19 cellular contexts compared by ENCODE assay signal in genomic region chr5:135235002-135235401, GRCh38.
DNase-seq lines count a peak whose midpoint lies in the region; ATAC-seq and TF ChIP-seq lines count a peak whose summit lies in the region.
"Had no signal": no experiment of that assay in that cellular context is flagged by ENCODE, and none has a peak within 500 bp of the region (broad histone marks: within the 10 kb centered on the region; RNA-seq: fewer than 3 reads in every experiment).

No MANE protein-coding gene starts in this region.

- no peaks in the 10 kb centered on the region for H3K9me3 ChIP-seq in BLaER1
- H3K9me3 ChIP-seq in Panc1 (ENCODE audit: control insufficient read depth, insufficient read depth, low read depth, low read length) = no peaks in the 10 kb centered on the region

- intact Hi-C loops in Panc1 (cut with micrococcal nuclease; ENCODE audit: unreplicated experiment) = no loop called here
- intact Hi-C loops in sciatic nerve (cut with DNase I) = no loop called here

- peak; percentile 84 for TF ChIP-seq CTCF in Panc1 (IDR thresholded peaks at IDR 0.05)

- no peak overlapping the region for H3K9ac ChIP-seq in BLaER1

- in situ Hi-C loops in Panc1 (cut with HindIII; ENCODE audit: low pct_unique_long_range_greater_than_20kb, low sequenced_read_pairs) = no loop called here

- H3K27me3 ChIP-seq in BLaER1 (no peaks in the 10 kb centered on the region), Panc1 (ENCODE audit: control insufficient read depth, insufficient read depth, low read length) (no peaks in the 10 kb centered on the region; the same call in 1 of the 2 replicates)

- DNase-seq in Panc1 (ENCODE audit: low read depth, low spot score) (no peak), islet precursor cell (peak; percentile 19), sciatic nerve (ENCODE audit: low spot score) (peak; percentile 1), SKM-1 (lab: John Stamatoyannopoulos, UW; ENCODE audit: unreplicated experiment) (no peak), KG1 (lab: John Stamatoyannopoulos, UW) (no peak), activated gamma-delta T cell treated with Interleukin-2 at 50 U/mL for 16 hours (no peak)
- DNase-seq: DMS53; Kasumi-1; MV-4-11; NCI-H1105 treated with DMSO at 0.1 percent for 48 hours; NCI-H2029; NCI-H446; NCI-H524 treated with DMSO at 0.1 percent for 48 hours; NCI-H774; NK-92 treated with Interleukin-12 subunit alpha and Interleukin-12 subunit beta, amount 100 ng/mL, for 24 hours had no signal

- ATAC-seq in Panc1 = no peak
- no peak for ATAC-seq in sciatic nerve
- no peak for ATAC-seq in HG03039 (IDR thresholded peaks at IDR 0.05; ENCODE audit: unreplicated experiment)
- ATAC-seq: SK-N-SH treated with all-trans-retinoic acid at 6 μM for 48 hours had no signal

- H3K4me1 ChIP-seq in BLaER1 = peaks cover 66% of the 10 kb centered on the region
- H3K4me1 ChIP-seq in Panc1 (ENCODE audit: control insufficient read depth, insufficient read depth, low read length) = no peaks in the 10 kb centered on the region

- peak overlapping the region; percentile 41 for H3K4me2 ChIP-seq in BLaER1

- no TSS peak for BruUV-seq in Panc1 (replicated peaks; lab: Mats Ljungman, UMichigan)

- no peaks in the 10 kb centered on the region for H3K36me3 ChIP-seq in BLaER1
- no peaks in the 10 kb centered on the region for H3K36me3 ChIP-seq in Panc1 (ENCODE audit: control insufficient read depth, insufficient read depth, low read length)

- CTCF ChIA-PET in Panc1 (lab: Charles Lee) = interaction anchor here (0.6 to 1.2 kb wide), 2 partner anchors 19 to 97 kb away, joined by 3 read pairs; no protein-coding TSS in a partner anchor

- no peak overlapping the region for H3K4me3 ChIP-seq in BLaER1
- no peak overlapping the region for H3K4me3 ChIP-seq in Panc1 (ENCODE audit: low read depth in 2 of 2, low read length in 2 of 2)

- no peaks in the 10 kb centered on the region for H4K20me1 ChIP-seq in BLaER1

- POLR2A ChIA-PET in Panc1 (lab: Charles Lee) = no interaction called here

- H3K27ac ChIP-seq in BLaER1 = peak overlapping the region; percentile 50; the same call in 1 of the 2 replicates
- no peak overlapping the region for H3K27ac ChIP-seq in Panc1 (ENCODE audit: low read length)
- H3K27ac ChIP-seq: RWPE1 had no signal

Comparison
In these comparisons a context has a peak if more than half of its experiments do, and no peak if none do; other contexts are left out.
1. DNase-seq: peak in islet precursor cell (single experiment) and sciatic nerve (single experiment); none in Panc1 (single experiment), SKM-1 (single experiment), KG1 (single experiment) and activated gamma-delta T cell treated with Interleukin-2 at 50 U/mL for 16 hours (single experiment).